In the genomic region with DNA sequence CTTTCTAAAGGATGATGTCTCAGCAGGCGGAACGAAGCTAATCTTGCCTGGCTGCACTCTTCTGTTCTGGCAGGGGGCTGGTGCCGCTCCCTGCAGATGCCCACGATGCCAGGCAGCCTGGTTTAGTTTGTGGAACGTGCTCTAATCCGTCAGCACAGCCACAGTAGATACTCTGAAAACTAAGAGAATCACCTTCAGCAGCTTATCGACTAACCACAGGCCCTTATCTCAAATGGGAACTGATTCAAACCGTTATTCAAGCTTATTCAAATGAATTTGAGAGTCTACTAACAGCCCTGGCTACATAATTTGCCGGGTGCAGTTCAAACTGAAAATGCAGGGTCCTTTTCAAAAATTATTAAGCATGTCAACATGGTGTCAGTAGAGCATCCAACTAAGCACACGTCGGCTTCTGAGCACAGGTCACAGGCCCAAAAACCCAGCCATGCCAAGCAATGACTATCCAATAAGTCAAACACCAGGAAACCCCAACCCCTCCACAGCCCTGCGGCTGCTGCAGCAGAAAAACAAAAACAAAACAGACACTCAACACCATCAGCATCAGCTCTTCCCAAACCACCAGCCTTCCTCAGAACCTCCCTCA, we compare ENCODE assay signal across 8 cellular contexts.
DNase-seq lines count a peak whose midpoint lies in the region; ATAC-seq and TF ChIP-seq lines count a peak whose summit lies in the region.

No MANE protein-coding gene starts in this region.

- POLR2A ChIA-PET in CD4-positive, alpha-beta memory T cell (lab: Charles Lee; ENCODE audit: partially characterized antibody) = interaction anchor here (0.6 to 6.7 kb wide), 36 partner anchors 9 to 485 kb away, joined by 3 to 114 read pairs (median 6); a partner anchor contains a TSS

- H3K4me1 Mint-ChIP-seq in CD4-positive, alpha-beta memory T cell = peaks cover 37 to 65% (median 50%) of the 10 kb centered on the region in 4 donors

- no peaks in the 10 kb centered on the region for H3K36me3 ChIP-seq in CD4-positive, alpha-beta memory T cell (ENCODE audit: insufficient read depth, low read length)
- no peaks in the 10 kb centered on the region for H3K36me3 ChIP-seq in right atrium auricular region
- no peaks in the 10 kb centered on the region for H3K36me3 ChIP-seq in smooth muscle cell (ENCODE audit: low read depth)

- peak overlapping the region; percentile 80 for H3K27ac ChIP-seq in CD4-positive, alpha-beta memory T cell (ENCODE audit: low read depth, low read length)
- H3K27ac ChIP-seq in right atrium auricular region (peak overlapping the region; percentile 88 to 90), smooth muscle cell (ENCODE audit: low read depth) (peak overlapping the region; percentile 94)

- intact Hi-C loops in CD4-positive, alpha-beta memory T cell (cut with micrococcal nuclease) = loop anchor here (2.0 to 5.0 kb wide), 4 partner anchors 109 to 693 kb away; no protein-coding TSS in a partner anchor

- DNase-seq in CD4-positive, alpha-beta memory T cell = peak in 3 of 5 donors; percentile 53 to 69 (median 67)
- peak; percentile 37 for DNase-seq in activated T-cell treated with anti-CD3 and anti-CD28 coated beads, Interleukin-2, amount 50 U/mL, for 1 hour
- no peak for DNase-seq in right atrium auricular region (ENCODE audit: low spot score)
- no peak for DNase-seq in smooth muscle cell (lab: John Stamatoyannopoulos, UW; ENCODE audit: unreplicated experiment)
- no peak for DNase-seq in H4 (ENCODE audit: low spot score)
- no peak for DNase-seq in OCI-M2 (lab: John Stamatoyannopoulos, UW; ENCODE audit: unreplicated experiment)
- no peak for DNase-seq in AG08395 (ENCODE audit: low spot score)

- no peaks in the 10 kb centered on the region for H4K20me1 ChIP-seq in smooth muscle cell (ENCODE audit: low read depth)

- peak overlapping the region; percentile 73 for H3K9ac ChIP-seq in smooth muscle cell (ENCODE audit: low read depth)

- no peaks in the 10 kb centered on the region for H3K9me3 Mint-ChIP-seq in CD4-positive, alpha-beta memory T cell

- no peaks in the 10 kb centered on the region for H3K79me2 ChIP-seq in smooth muscle cell (ENCODE audit: low read depth)

- WGBS in smooth muscle cell (ENCODE audit: low lambda C conversion rate) = 41% methylated on average over 12 of the region's 12 CpGs

- TF ChIP-seq CTCF in right atrium auricular region (IDR thresholded peaks at IDR 0.05) (no peak), smooth muscle cell (IDR thresholded peaks at IDR 0.05; ENCODE audit: borderline replicate concordance, insufficient read depth, poor library complexity, severe bottlenecking) (no peak)

- H3K36me3 Mint-ChIP-seq in CD4-positive, alpha-beta memory T cell = peaks cover 0 to 3% of the 10 kb centered on the region in 2 donors

- H3K4me3 ChIP-seq in CD4-positive, alpha-beta memory T cell (ENCODE audit: low read length in 2 of 2) = peak overlapping the region; percentile 48 to 52
- H3K4me3 ChIP-seq in right atrium auricular region (peak overlapping the region in 1 of 2 donors; percentile 66), smooth muscle cell (peak overlapping the region; percentile 60)

- no peaks in the 10 kb centered on the region for H3K27me3 ChIP-seq in CD4-positive, alpha-beta memory T cell (ENCODE audit: insufficient read depth, low read length)
- H3K27me3 ChIP-seq in right atrium auricular region = no peaks in the 10 kb centered on the region
- H3K27me3 ChIP-seq in smooth muscle cell (ENCODE audit: low read depth) = no peaks in the 10 kb centered on the region

- peak overlapping the region; percentile 96 for H3K4me2 ChIP-seq in smooth muscle cell

- H3K4me1 ChIP-seq in CD4-positive, alpha-beta memory T cell (ENCODE audit: insufficient read depth, low read length) = peaks cover 61% of the 10 kb centered on the region
- H3K4me1 ChIP-seq in right atrium auricular region (peaks cover 0 to 29% of the 10 kb centered on the region in 2 donors), smooth muscle cell (ENCODE audit: low read depth) (peaks cover 19% of the 10 kb centered on the region)

- H3K27me3 Mint-ChIP-seq in CD4-positive, alpha-beta memory T cell = no peaks in the 10 kb centered on the region

- peaks cover 12% of the 10 kb centered on the region for H3F3A ChIP-seq in smooth muscle cell (ENCODE audit: low read depth)

- peak overlapping the region; percentile 94 for H2AFZ ChIP-seq in smooth muscle cell (ENCODE audit: low read depth)

- H3K4me3 Mint-ChIP-seq in CD4-positive, alpha-beta memory T cell = peak overlapping the region; percentile 81 to 95 (median 86)

- H3K9me3 ChIP-seq in CD4-positive, alpha-beta memory T cell (ENCODE audit: control insufficient read depth in 1 of 2, low read length in 2 of 2) = no peaks in the 10 kb centered on the region
- H3K9me3 ChIP-seq in right atrium auricular region (no peaks in the 10 kb centered on the region), smooth muscle cell (replicated peaks; ENCODE audit: low read depth) (no peaks in the 10 kb centered on the region)

- peak; percentile 56 for ATAC-seq in HG02884 (IDR thresholded peaks at IDR 0.05; ENCODE audit: unreplicated experiment)

- CTCF ChIA-PET in CD4-positive, alpha-beta memory T cell (lab: Charles Lee; ENCODE audit: partially characterized antibody) = interaction anchor here (0.8 to 4.5 kb wide), 11 partner anchors 11 to 358 kb away, joined by 3 to 19 read pairs (median 5); no protein-coding TSS in a partner anchor

- peak overlapping the region; percentile 83 to 100 (median 94) for H3K27ac Mint-ChIP-seq in CD4-positive, alpha-beta memory T cell

Comparison
In these comparisons a context has a peak if more than half of its experiments do, and no peak if none do; other contexts are left out.
1. DNase-seq: peak in CD4-positive, alpha-beta memory T cell (3 of 5) and activated T-cell treated with anti-CD3 and anti-CD28 coated beads, Interleukin-2, amount 50 U/mL, for 1 hour (single experiment); none in right atrium auricular region (single experiment), smooth muscle cell (single experiment), H4 (single experiment), OCI-M2 (single experiment) and AG08395 (single experiment).
2. Peak in every context shown above with its lines, with median percentiles within 50 percentile points of each other: H3K27ac ChIP-seq.